Comparison of ENCODE assay signal across 39 cellular contexts in genomic region chr14:24868389-24868788, GRCh38.
"Had no signal": no experiment of that assay in that cellular context is flagged by ENCODE, and none has a peak within 500 bp of the region (broad histone marks: within the 10 kb centered on the region; RNA-seq: fewer than 3 reads in every experiment).

No MANE protein-coding gene starts in this region.

- DNase-seq: activated effector memory CD4-positive, alpha-beta T cell treated with anti-CD3 and anti-CD28 coated beads, Interleukin-2, amount 50 U/mL, for 16 hours; activated effector memory CD4-positive, alpha-beta T cell treated with Interleukin-2 at 50 U/mL for 16 hours; activated gamma-delta T cell; activated gamma-delta T cell treated with Interleukin-2 at 50 U/mL for 16 hours; activated naive CD4-positive, alpha-beta T cell; activated naive CD4-positive, alpha-beta T cell treated with anti-CD3 and anti-CD28 coated beads for 36 hours; activated naive CD4-positive, alpha-beta T cell treated with anti-CD3 and anti-CD28 coated beads, Interleukin-2, amount 10 ng/mL, durations not matched to agents 7 days and 5 days; activated naive CD4-positive, alpha-beta T cell treated with anti-CD3 and anti-CD28 coated beads, Interleukin-2, amount 50 U/mL, for 16 hours; activated naive CD4-positive, alpha-beta T cell treated with Interleukin-2 at 50 U/mL for 16 hours; activated naive CD8-positive, alpha-beta T cell treated with anti-CD3 and anti-CD28 coated beads for 36 hours; activated naive CD8-positive, alpha-beta T cell treated with anti-CD3 and anti-CD28 coated beads, Interleukin-2, amount 10 ng/mL, durations not matched to agents 7 days and 5 days; activated naive CD8-positive, alpha-beta T cell treated with anti-CD3 and anti-CD28 coated beads, Interleukin-2, amount 50 U/mL, for 24 hours; activated T-cell treated with anti-CD3 and anti-CD28 coated beads for 4 hours; activated T-cell treated with anti-CD3 and anti-CD28 coated beads, Interleukin-2, amount 50 U/mL, for 1 hour; activated T-cell treated with anti-CD3 and anti-CD28 coated beads, Interleukin-2, amount 50 U/mL, for 24 hours; activated T-cell treated with anti-CD3 and anti-CD28 coated beads, Interleukin-2, amount 50 U/mL, for 48 hours; adrenal gland; amniotic stem cell; amygdala; anterior cingulate cortex; aorta; body of pancreas; brain microvascular endothelial cell; caudate nucleus; central memory CD4-positive, alpha-beta T cell; cerebellar nuclear complex had no signal

- H3K27ac Mint-ChIP-seq: activated naive CD4-positive, alpha-beta T cell treated with anti-CD3 and anti-CD28 coated beads for 36 hours; activated naive CD4-positive, alpha-beta T cell treated with anti-CD3 and anti-CD28 coated beads, Interleukin-2, amount 10 ng/mL, durations not matched to agents 7 days and 5 days; activated naive CD4-positive, alpha-beta T cell treated with anti-CD3 and anti-CD28 coated beads, Interleukin-2, amount 50 U/mL, for 24 hours; activated naive CD4-positive, alpha-beta T cell treated with anti-CD3 and anti-CD28 coated beads, Interleukin-2, amount 50 U/mL, for 72 hours; activated naive CD8-positive, alpha-beta T cell; activated naive CD8-positive, alpha-beta T cell treated with anti-CD3 and anti-CD28 coated beads for 36 hours; activated naive CD8-positive, alpha-beta T cell treated with anti-CD3 and anti-CD28 coated beads, Interleukin-2, amount 10 ng/mL, durations not matched to agents 7 days and 5 days; activated naive CD8-positive, alpha-beta T cell treated with anti-CD3 and anti-CD28 coated beads, Interleukin-2, amount 50 U/mL, for 24 hours; activated T-cell treated with anti-CD3 and anti-CD28 coated beads, Interleukin-2, amount 50 U/mL, for 24 hours; activated T-helper 1 cell treated with anti-CD3 and anti-CD28 coated beads, Interleukin-12 subunit alpha, Interleukin-12 subunit beta, Interleukin-2, Interleukin-4 antibody, amounts not matched to agents 30 ng/mL and 10 ng/mL and 1 ng/mL, durations not matched to agents 14 hours and 24 hours and 36 hours; activated T-helper 17 cell treated with anti-CD3 and anti-CD28 coated beads, Interleukin-2, amount 50 U/mL, for 72 hours; activated T-helper 2 cell treated with anti-CD3 and anti-CD28 coated beads, Interferon-gamma antibody, Interleukin-2, Interleukin-4, amounts not matched to agents 10 μg/mL and 5 μg/mL and 100 μg/mL, durations not matched to agents 14 hours and 24 hours and 36 hours; brain had no signal

- H3K9me3 ChIP-seq: adrenal gland, ascending aorta, body of pancreas, breast epithelium had no signal

- H3K27me3 ChIP-seq: adrenal gland, ascending aorta, body of pancreas, brain microvascular endothelial cell, breast epithelium, cardiac muscle cell had no signal

- FAIRE-seq: astrocyte, bronchial epithelial cell had no signal

- H3K4me1 Mint-ChIP-seq: activated naive CD4-positive, alpha-beta T cell treated with anti-CD3 and anti-CD28 coated beads, Interleukin-2, amount 10 ng/mL, durations not matched to agents 7 days and 5 days; activated naive CD4-positive, alpha-beta T cell treated with anti-CD3 and anti-CD28 coated beads, Interleukin-2, amount 50 U/mL, for 24 hours; activated naive CD8-positive, alpha-beta T cell treated with anti-CD3 and anti-CD28 coated beads for 36 hours; activated naive CD8-positive, alpha-beta T cell treated with anti-CD3 and anti-CD28 coated beads, Interleukin-2, amount 10 ng/mL, durations not matched to agents 7 days and 5 days; activated naive CD8-positive, alpha-beta T cell treated with anti-CD3 and anti-CD28 coated beads, Interleukin-2, amount 50 U/mL, for 24 hours; activated T-helper 17 cell treated with anti-CD3 and anti-CD28 coated beads, Interleukin-2, amount 50 U/mL, for 72 hours; central memory CD8-positive, alpha-beta T cell had no signal

- H3K27me3 Mint-ChIP-seq: activated naive CD4-positive, alpha-beta T cell treated with anti-CD3 and anti-CD28 coated beads, Interleukin-2, amount 10 ng/mL, durations not matched to agents 7 days and 5 days; brain had no signal

- H3K27ac ChIP-seq: adrenal gland, ascending aorta, body of pancreas, brain microvascular endothelial cell, breast epithelium, cardiac muscle cell had no signal

- H3K4me3 Mint-ChIP-seq: activated naive CD4-positive, alpha-beta T cell treated with anti-CD3 and anti-CD28 coated beads for 36 hours; activated naive CD4-positive, alpha-beta T cell treated with anti-CD3 and anti-CD28 coated beads, Interleukin-2, amount 10 ng/mL, durations not matched to agents 7 days and 5 days; activated naive CD4-positive, alpha-beta T cell treated with anti-CD3 and anti-CD28 coated beads, Interleukin-2, amount 50 U/mL, for 24 hours; activated naive CD8-positive, alpha-beta T cell; activated naive CD8-positive, alpha-beta T cell treated with anti-CD3 and anti-CD28 coated beads for 36 hours; activated naive CD8-positive, alpha-beta T cell treated with anti-CD3 and anti-CD28 coated beads, Interleukin-2, amount 10 ng/mL, durations not matched to agents 7 days and 5 days; activated naive CD8-positive, alpha-beta T cell treated with anti-CD3 and anti-CD28 coated beads, Interleukin-2, amount 50 U/mL, for 24 hours; activated T-cell treated with anti-CD3 and anti-CD28 coated beads, Interleukin-2, amount 50 U/mL, for 24 hours; activated T-helper 1 cell treated with anti-CD3 and anti-CD28 coated beads, Interleukin-12 subunit alpha, Interleukin-12 subunit beta, Interleukin-2, Interleukin-4 antibody, amounts not matched to agents 30 ng/mL and 10 ng/mL and 1 ng/mL, durations not matched to agents 14 hours and 24 hours and 36 hours; activated T-helper 17 cell treated with anti-CD3 and anti-CD28 coated beads, Interleukin-2, amount 50 U/mL, for 72 hours; brain; central memory CD8-positive, alpha-beta T cell had no signal

- H3K9me3 Mint-ChIP-seq: activated naive CD4-positive, alpha-beta T cell treated with anti-CD3 and anti-CD28 coated beads for 36 hours; activated naive CD4-positive, alpha-beta T cell treated with anti-CD3 and anti-CD28 coated beads, Interleukin-2, amount 10 ng/mL, durations not matched to agents 7 days and 5 days; activated naive CD4-positive, alpha-beta T cell treated with anti-CD3 and anti-CD28 coated beads, Interleukin-2, amount 50 U/mL, for 24 hours; activated naive CD4-positive, alpha-beta T cell treated with anti-CD3 and anti-CD28 coated beads, Interleukin-2, amount 50 U/mL, for 72 hours; activated naive CD8-positive, alpha-beta T cell treated with anti-CD3 and anti-CD28 coated beads for 36 hours; activated naive CD8-positive, alpha-beta T cell treated with anti-CD3 and anti-CD28 coated beads, Interleukin-2, amount 10 ng/mL, durations not matched to agents 7 days and 5 days; activated naive CD8-positive, alpha-beta T cell treated with anti-CD3 and anti-CD28 coated beads, Interleukin-2, amount 50 U/mL, for 24 hours; activated T-cell treated with anti-CD3 and anti-CD28 coated beads, Interleukin-2, amount 50 U/mL, for 24 hours; activated T-helper 1 cell treated with anti-CD3 and anti-CD28 coated beads, Interleukin-12 subunit alpha, Interleukin-12 subunit beta, Interleukin-2, Interleukin-4 antibody, amounts not matched to agents 30 ng/mL and 10 ng/mL and 1 ng/mL, durations not matched to agents 14 hours and 24 hours and 36 hours; activated T-helper 17 cell treated with anti-CD3 and anti-CD28 coated beads, Interleukin-2, amount 50 U/mL, for 72 hours; activated T-helper 2 cell treated with anti-CD3 and anti-CD28 coated beads, Interferon-gamma antibody, Interleukin-2, Interleukin-4, amounts not matched to agents 10 μg/mL and 5 μg/mL and 100 μg/mL, durations not matched to agents 14 hours and 24 hours and 36 hours; central memory CD8-positive, alpha-beta T cell had no signal

- H3K36me3 Mint-ChIP-seq: activated naive CD4-positive, alpha-beta T cell treated with anti-CD3 and anti-CD28 coated beads, Interleukin-2, amount 10 ng/mL, durations not matched to agents 7 days and 5 days; activated naive CD4-positive, alpha-beta T cell treated with anti-CD3 and anti-CD28 coated beads, Interleukin-2, amount 50 U/mL, for 24 hours; activated naive CD4-positive, alpha-beta T cell treated with anti-CD3 and anti-CD28 coated beads, Interleukin-2, amount 50 U/mL, for 72 hours; activated naive CD8-positive, alpha-beta T cell; activated naive CD8-positive, alpha-beta T cell treated with anti-CD3 and anti-CD28 coated beads for 36 hours; activated naive CD8-positive, alpha-beta T cell treated with anti-CD3 and anti-CD28 coated beads, Interleukin-2, amount 10 ng/mL, durations not matched to agents 7 days and 5 days; brain had no signal

- H3K4me3 ChIP-seq: adrenal gland, ascending aorta, body of pancreas, breast epithelium, cardiac muscle cell had no signal

- ATAC-seq: activated naive CD4-positive, alpha-beta T cell treated with anti-CD3 and anti-CD28 coated beads, Interleukin-2, amount 50 U/mL, for 72 hours; activated naive CD8-positive, alpha-beta T cell treated with anti-CD3 and anti-CD28 coated beads, Interleukin-2, amount 50 U/mL, for 24 hours; activated T-helper 17 cell treated with anti-CD3 and anti-CD28 coated beads, Interleukin-2, amount 50 U/mL, for 72 hours; body of pancreas had no signal

- H3K36me3 ChIP-seq: adrenal gland, ascending aorta, brain microvascular endothelial cell, breast epithelium, cardiac muscle cell had no signal

- H3K4me1 ChIP-seq: adrenal gland, ascending aorta, breast epithelium had no signal
